Comparison of ENCODE assay signal across 19 cellular contexts in the genomic region with DNA sequence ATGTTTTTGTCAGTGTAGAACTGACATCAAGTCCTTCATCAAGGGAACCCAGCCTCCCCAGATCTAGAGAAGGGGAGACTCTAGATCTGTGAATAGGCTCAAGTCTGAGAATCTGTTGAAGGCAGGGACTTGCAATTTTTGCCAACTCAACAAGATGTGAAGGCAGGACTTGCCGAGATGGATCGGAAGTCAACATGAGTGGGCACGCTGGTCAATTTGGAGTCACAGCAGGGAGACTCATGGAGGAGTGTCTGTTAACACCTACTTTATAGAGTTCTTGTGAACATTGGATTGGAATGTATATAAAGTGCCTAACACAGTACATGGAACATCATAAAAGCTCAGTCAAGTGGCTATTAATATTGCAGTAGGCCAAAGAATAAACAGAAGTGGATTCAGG.
"Had no signal": no experiment of that assay in that cellular context is flagged by ENCODE, and none has a peak within 500 bp of the region (broad histone marks: within the 10 kb centered on the region; RNA-seq: fewer than 3 reads in every experiment).

No MANE protein-coding gene starts in this region.

- H3K4me1 ChIP-seq: tibial artery had no signal

- H3K36me3 Mint-ChIP-seq: activated naive CD8-positive, alpha-beta T cell had no signal

- H3K9me3 Mint-ChIP-seq: activated T-helper 1 cell treated with anti-CD3 and anti-CD28 coated beads, Interleukin-12 subunit alpha, Interleukin-12 subunit beta, Interleukin-2, Interleukin-4 antibody, amounts not matched to agents 30 ng/mL and 10 ng/mL and 1 ng/mL, durations not matched to agents 14 hours and 24 hours and 36 hours; memory B cell had no signal

- H3K4me3 Mint-ChIP-seq: activated naive CD8-positive, alpha-beta T cell; activated T-helper 1 cell treated with anti-CD3 and anti-CD28 coated beads, Interleukin-12 subunit alpha, Interleukin-12 subunit beta, Interleukin-2, Interleukin-4 antibody, amounts not matched to agents 30 ng/mL and 10 ng/mL and 1 ng/mL, durations not matched to agents 14 hours and 24 hours and 36 hours; memory B cell had no signal

- DNase-seq: activated CD4-positive, alpha-beta T cell treated with anti-CD3 and anti-CD28 coated beads for 1 hour; activated CD8-positive, alpha-beta memory T cell treated with anti-CD3 and anti-CD28 coated beads for 24 hours; amniotic stem cell; caudate nucleus; dorsolateral prefrontal cortex; foreskin fibroblast; occipital lobe; posterior cingulate gyrus; retina; stimulated activated CD4-positive, alpha-beta T cell treated with anti-CD3 and anti-CD28 coated beads, Interleukin-12 subunit alpha, Interleukin-12 subunit beta, amount 100 ng/mL, for 4 hours; stimulated activated CD4-positive, alpha-beta T cell treated with anti-CD3 and anti-CD28 coated beads, Interleukin-1b, Interleukin-23, amount 100 ng/mL, for 48 hours; stimulated activated CD8-positive, alpha-beta memory T cell treated with anti-CD3 and anti-CD28 coated beads, Interleukin-4, amount 100 ng/mL, for 48 hours; stimulated activated naive CD4-positive, alpha-beta T cell treated with Interleukin-2 at 50 U/mL for 16 hours; tibial artery; WERI-Rb-1 had no signal

- H3K27me3 ChIP-seq: dorsolateral prefrontal cortex, tibial artery had no signal

- H3K27me3 Mint-ChIP-seq: activated naive CD8-positive, alpha-beta T cell; memory B cell had no signal

- H3K27ac Mint-ChIP-seq: activated naive CD8-positive, alpha-beta T cell; activated T-helper 1 cell treated with anti-CD3 and anti-CD28 coated beads, Interleukin-12 subunit alpha, Interleukin-12 subunit beta, Interleukin-2, Interleukin-4 antibody, amounts not matched to agents 30 ng/mL and 10 ng/mL and 1 ng/mL, durations not matched to agents 14 hours and 24 hours and 36 hours; memory B cell had no signal

- H3K27ac ChIP-seq: dorsolateral prefrontal cortex, epithelial cell of prostate, tibial artery, WERI-Rb-1 had no signal

- H3K4me3 ChIP-seq: dorsolateral prefrontal cortex, tibial artery had no signal

- H3K9me3 ChIP-seq: tibial artery had no signal
